In the genomic region with DNA sequence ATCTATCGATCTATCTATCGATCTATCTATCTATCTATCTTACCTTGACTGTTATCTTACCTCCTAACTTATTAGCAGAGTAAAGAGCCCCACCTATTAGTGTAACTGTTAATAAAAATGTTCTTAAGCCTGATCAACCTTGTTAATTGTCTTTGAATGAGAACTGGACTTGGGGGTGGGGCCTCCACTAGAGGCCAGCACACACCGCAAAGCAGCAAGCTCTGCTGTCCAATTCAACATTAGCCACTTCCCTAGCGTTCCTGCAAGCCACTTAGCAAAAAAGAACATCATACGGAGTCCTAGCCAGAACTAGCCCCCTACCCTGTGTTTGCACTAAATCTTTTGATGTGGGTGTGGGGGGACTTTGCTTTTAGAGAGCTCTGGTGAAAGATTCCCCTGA, we compare ENCODE assay signal across 11 cellular contexts.
A peak's percentile ranks its signal among the peaks of the same experiment; 100 is the strongest.
DNase-seq lines count a peak whose midpoint lies in the region; ATAC-seq and TF ChIP-seq lines count a peak whose summit lies in the region.
"Had no signal": no experiment of that assay in that cellular context is flagged by ENCODE, and none has a peak within 500 bp of the region (broad histone marks: within the 10 kb centered on the region; RNA-seq: fewer than 3 reads in every experiment).

No MANE protein-coding gene starts in this region.

- peak; percentile 80 for ATAC-seq in GM23338
- ATAC-seq in GM19455 (IDR thresholded peaks at IDR 0.05; ENCODE audit: unreplicated experiment) = no peak
- no peak for ATAC-seq in HG03108 (IDR thresholded peaks at IDR 0.05; ENCODE audit: unreplicated experiment)

- no peaks in the 10 kb centered on the region for H3K79me2 ChIP-seq in GM23338 (replicated peaks; ENCODE audit: insufficient read depth)

- H3K4me1 ChIP-seq in GM23338 (ENCODE audit: insufficient read depth) = no peaks in the 10 kb centered on the region
- H3K4me1 ChIP-seq: pancreas had no signal

- peaks cover 9% of the 10 kb centered on the region for H3K4me1 Mint-ChIP-seq in GM23338

- DNase-seq in GM23338 (ENCODE audit: low spot score) = peak; percentile 38
- DNase-seq in SHP77 treated with DMSO at 0.1 percent for 48 hours (lab: John Stamatoyannopoulos, UW) = peak; percentile 22
- peak; percentile 22 to 62 for DNase-seq in foreskin fibroblast
- no peak for DNase-seq in retinal pigment epithelial cell (ENCODE audit: low read depth)
- no peak for DNase-seq in activated T-cell treated with anti-CD3 and anti-CD28 coated beads, Interleukin-2, amount 50 U/mL, for 1 hour
- DNase-seq: NCI-H1436 treated with DMSO at 0.1 percent for 48 hours; pancreas; stimulated activated CD8-positive, alpha-beta memory T cell treated with anti-CD3 and anti-CD28 coated beads, Interleukin-4, amount 100 ng/mL, for 48 hours had no signal

- H3K27me3 Mint-ChIP-seq in GM23338 (ENCODE audit: insufficient read depth, low read depth, poor library complexity) = peaks cover 3% of the 10 kb centered on the region

- H3K9me2 ChIP-seq in GM23338 (ENCODE audit: insufficient read depth) = 0 out of 2 replicates have a peak, but pooled peaks cover 12% of the 10 kb centered on the region

- H4K20me1 ChIP-seq in GM23338 (replicated peaks; ENCODE audit: insufficient read depth) = no peaks in the 10 kb centered on the region

- no peaks in the 10 kb centered on the region for H3K36me3 Mint-ChIP-seq in GM23338 (ENCODE audit: low read depth)

- TF ChIP-seq CTCF in GM23338 (conservative IDR thresholded peaks at IDR 0.05; ENCODE audit: low read depth in 2 of 2) = peak; percentile 63 to 77
- TF ChIP-seq CTCF in foreskin fibroblast (IDR thresholded peaks at IDR 0.05; ENCODE audit: low read depth, low read length) = peak; percentile 65
- TF ChIP-seq CTCF in retinal pigment epithelial cell (conservative IDR thresholded peaks at IDR 0.05; ENCODE audit: low read depth, low read length) = peak; percentile 54

- H3K4me3 ChIP-seq in GM23338 (no peak overlapping the region), foreskin fibroblast (ENCODE audit: low read depth in 1 of 2, low read length in 2 of 2) (no peak overlapping the region), retinal pigment epithelial cell (ENCODE audit: low read length) (no peak overlapping the region)
- H3K4me3 ChIP-seq: pancreas had no signal

- no peaks in the 10 kb centered on the region for H3K36me3 ChIP-seq in GM23338 (ENCODE audit: insufficient read depth)
- H3K36me3 ChIP-seq: pancreas had no signal

- H3K9me3 Mint-ChIP-seq in GM23338 = no peaks in the 10 kb centered on the region; the same call in 2 of the 3 replicates
- H3K9me3 Mint-ChIP-seq: T-helper 1 cell treated with Interleukin-12 subunit alpha and Interleukin-12 subunit beta and Interleukin-4 antibody, amounts not matched to agents 30 μg/mL and 1 μg/mL, for 36 hours had no signal

- no peaks in the 10 kb centered on the region for H3F3A ChIP-seq in GM23338 (replicated peaks; ENCODE audit: low read depth)

- no peaks in the 10 kb centered on the region for H3K27me3 ChIP-seq in GM23338 (ENCODE audit: insufficient read depth)
- H3K27me3 ChIP-seq: pancreas had no signal

- no peak overlapping the region for H3K27ac Mint-ChIP-seq in GM23338
- H3K27ac Mint-ChIP-seq: T-helper 1 cell treated with Interleukin-12 subunit alpha and Interleukin-12 subunit beta and Interleukin-4 antibody, amounts not matched to agents 30 μg/mL and 1 μg/mL, for 36 hours had no signal

- no peak overlapping the region for H3K27ac ChIP-seq in GM23338 (ENCODE audit: low read depth)
- H3K27ac ChIP-seq: pancreas had no signal

- H3K4me3 Mint-ChIP-seq in GM23338 = no peak overlapping the region
- H3K4me3 Mint-ChIP-seq: T-helper 1 cell treated with Interleukin-12 subunit alpha and Interleukin-12 subunit beta and Interleukin-4 antibody, amounts not matched to agents 30 μg/mL and 1 μg/mL, for 36 hours had no signal

- H2AFZ ChIP-seq in GM23338 = no peak overlapping the region

- no peak overlapping the region for H3K4me2 ChIP-seq in GM23338

TF ChIP-seq in GM23338, 12 proteins besides CTCF, POLR2A, EP300 and RAD21:
- TF ChIP-seq, protein P1, sequence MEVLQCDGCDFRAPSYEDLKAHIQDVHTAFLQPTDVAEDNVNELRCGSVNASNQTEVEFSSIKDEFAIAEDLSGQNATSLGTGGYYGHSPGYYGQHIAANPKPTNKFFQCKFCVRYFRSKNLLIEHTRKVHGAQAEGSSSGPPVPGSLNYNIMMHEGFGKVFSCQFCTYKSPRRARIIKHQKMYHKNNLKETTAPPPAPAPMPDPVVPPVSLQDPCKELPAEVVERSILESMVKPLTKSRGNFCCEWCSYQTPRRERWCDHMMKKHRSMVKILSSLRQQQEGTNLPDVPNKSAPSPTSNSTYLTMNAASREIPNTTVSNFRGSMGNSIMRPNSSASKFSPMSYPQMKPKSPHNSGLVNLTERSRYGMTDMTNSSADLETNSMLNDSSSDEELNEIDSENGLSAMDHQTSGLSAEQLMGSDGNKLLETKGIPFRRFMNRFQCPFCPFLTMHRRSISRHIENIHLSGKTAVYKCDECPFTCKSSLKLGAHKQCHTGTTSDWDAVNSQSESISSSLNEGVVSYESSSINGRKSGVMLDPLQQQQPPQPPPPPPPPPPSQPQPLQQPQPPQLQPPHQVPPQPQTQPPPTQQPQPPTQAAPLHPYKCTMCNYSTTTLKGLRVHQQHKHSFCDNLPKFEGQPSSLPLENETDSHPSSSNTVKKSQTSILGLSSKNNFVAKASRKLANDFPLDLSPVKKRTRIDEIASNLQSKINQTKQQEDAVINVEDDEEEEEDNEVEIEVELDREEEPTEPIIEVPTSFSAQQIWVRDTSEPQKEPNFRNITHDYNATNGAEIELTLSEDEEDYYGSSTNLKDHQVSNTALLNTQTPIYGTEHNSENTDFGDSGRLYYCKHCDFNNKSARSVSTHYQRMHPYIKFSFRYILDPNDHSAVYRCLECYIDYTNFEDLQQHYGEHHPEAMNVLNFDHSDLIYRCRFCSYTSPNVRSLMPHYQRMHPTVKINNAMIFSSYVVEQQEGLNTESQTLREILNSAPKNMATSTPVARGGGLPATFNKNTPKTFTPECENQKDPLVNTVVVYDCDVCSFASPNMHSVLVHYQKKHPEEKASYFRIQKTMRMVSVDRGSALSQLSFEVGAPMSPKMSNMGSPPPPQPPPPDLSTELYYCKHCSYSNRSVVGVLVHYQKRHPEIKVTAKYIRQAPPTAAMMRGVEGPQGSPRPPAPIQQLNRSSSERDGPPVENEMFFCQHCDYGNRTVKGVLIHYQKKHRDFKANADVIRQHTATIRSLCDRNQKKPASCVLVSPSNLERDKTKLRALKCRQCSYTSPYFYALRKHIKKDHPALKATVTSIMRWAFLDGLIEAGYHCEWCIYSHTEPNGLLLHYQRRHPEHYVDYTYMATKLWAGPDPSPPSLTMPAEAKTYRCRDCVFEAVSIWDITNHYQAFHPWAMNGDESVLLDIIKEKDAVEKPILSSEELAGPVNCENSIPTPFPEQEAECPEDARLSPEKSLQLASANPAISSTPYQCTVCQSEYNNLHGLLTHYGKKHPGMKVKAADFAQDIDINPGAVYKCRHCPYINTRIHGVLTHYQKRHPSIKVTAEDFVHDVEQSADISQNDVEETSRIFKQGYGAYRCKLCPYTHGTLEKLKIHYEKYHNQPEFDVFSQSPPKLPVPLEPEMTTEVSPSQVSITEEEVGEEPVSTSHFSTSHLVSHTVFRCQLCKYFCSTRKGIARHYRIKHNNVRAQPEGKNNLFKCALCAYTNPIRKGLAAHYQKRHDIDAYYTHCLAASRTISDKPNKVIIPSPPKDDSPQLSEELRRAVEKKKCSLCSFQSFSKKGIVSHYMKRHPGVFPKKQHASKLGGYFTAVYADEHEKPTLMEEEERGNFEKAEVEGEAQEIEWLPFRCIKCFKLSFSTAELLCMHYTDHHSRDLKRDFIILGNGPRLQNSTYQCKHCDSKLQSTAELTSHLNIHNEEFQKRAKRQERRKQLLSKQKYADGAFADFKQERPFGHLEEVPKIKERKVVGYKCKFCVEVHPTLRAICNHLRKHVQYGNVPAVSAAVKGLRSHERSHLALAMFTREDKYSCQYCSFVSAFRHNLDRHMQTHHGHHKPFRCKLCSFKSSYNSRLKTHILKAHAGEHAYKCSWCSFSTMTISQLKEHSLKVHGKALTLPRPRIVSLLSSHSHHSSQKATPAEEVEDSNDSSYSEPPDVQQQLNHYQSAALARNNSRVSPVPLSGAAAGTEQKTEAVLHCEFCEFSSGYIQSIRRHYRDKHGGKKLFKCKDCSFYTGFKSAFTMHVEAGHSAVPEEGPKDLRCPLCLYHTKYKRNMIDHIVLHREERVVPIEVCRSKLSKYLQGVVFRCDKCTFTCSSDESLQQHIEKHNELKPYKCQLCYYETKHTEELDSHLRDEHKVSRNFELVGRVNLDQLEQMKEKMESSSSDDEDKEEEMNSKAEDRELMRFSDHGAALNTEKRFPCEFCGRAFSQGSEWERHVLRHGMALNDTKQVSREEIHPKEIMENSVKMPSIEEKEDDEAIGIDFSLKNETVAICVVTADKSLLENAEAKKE (CRISPR knock-in tag; IDR thresholded peaks at IDR 0.05) = no peak
- no peak for TF ChIP-seq POLR2AphosphoS5 (IDR thresholded peaks at IDR 0.05; ENCODE audit: low read depth)
- TF ChIP-seq EZH2 (IDR thresholded peaks at IDR 0.05; ENCODE audit: low read depth, unreplicated experiment) = no peak

Comparison
In these comparisons a context has a peak if more than half of its experiments do, and no peak if none do; other contexts are left out.
1. DNase-seq: peak in GM23338 (single experiment), SHP77 treated with DMSO at 0.1 percent for 48 hours (single experiment) and foreskin fibroblast (2 of 2); none in retinal pigment epithelial cell (single experiment) and activated T-cell treated with anti-CD3 and anti-CD28 coated beads, Interleukin-2, amount 50 U/mL, for 1 hour (single experiment).
2. Peak in every context shown above with its lines, with median percentiles within 50 percentile points of each other: CTCF ChIP-seq.